In the genomic region with DNA sequence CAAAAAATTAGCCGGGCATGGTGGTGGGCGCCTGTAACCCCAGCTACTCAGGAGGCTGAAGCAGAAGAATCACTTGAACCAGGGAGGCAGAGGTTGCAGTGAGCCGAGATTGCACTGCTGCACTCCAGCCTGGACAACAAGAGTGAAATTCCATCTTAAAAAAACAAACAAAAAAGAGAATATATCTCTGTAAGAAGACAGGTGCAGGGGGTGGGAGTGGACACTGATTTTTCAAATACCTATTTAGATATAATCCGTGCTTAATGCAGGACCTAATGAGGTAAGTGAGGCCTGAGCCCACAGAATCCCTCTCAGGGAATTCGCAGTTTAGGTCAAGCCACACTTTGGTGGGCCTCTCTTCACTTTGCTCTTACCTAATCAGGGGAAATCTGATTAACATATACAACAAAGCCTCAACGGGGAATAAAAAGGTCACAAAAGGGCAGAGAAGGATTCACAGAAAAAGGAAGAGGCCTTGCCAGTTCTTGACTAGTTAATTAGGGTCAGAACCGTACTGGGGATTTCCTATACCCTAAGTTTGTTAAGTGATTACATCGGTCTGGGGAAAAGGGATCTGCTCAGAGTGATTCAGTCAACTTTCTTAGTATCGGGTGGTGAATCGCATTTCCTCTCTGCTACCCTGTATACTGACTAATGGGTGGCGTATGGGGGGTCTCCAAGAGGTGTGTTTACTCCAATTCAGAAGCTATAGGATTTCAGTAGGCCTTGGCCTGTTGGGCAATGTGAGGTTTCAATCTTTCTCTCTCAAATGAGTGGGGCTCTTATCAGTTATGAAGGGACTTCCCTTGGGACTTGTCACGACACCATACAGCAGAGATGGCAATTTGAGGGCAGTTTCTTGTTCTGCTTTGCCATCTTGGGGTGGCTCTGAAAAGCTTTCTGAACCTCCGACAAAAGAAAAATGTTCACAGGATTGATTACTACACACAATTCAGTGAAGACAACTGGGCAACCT, we compare ENCODE assay signal across 10 cellular contexts. TPM values are rescaled to one million over a fixed set of nuclear protein-coding genes. Genes with fewer than 3 reads are reported as not detected.
A peak's percentile ranks its signal among the peaks of the same experiment; 100 is the strongest.
DNase-seq lines count a peak whose midpoint lies in the region; ATAC-seq and TF ChIP-seq lines count a peak whose summit lies in the region.
"Had no signal": no experiment of that assay in that cellular context is flagged by ENCODE, and none has a peak within 500 bp of the region (broad histone marks: within the 10 kb centered on the region; RNA-seq: fewer than 3 reads in every experiment).

No MANE protein-coding gene starts in this region.

- peak overlapping the region; percentile 1 for H2AK5ac ChIP-seq in mesenchymal stem cell (ENCODE audit: low read length, severe bottlenecking)

- H3K4me3 ChIP-seq in cardiac muscle cell: no peak overlapping the region
- H3K4me3 ChIP-seq in SU-DHL-6 (ENCODE audit: insufficient read depth, low read length, poor library complexity, severe bottlenecking): no peak overlapping the region
- peak overlapping the region; percentile 82 for H3K4me3 ChIP-seq in adipocyte (ENCODE audit: low read length)
- peak overlapping the region in 1 of 2 experiments; percentile 86 for H3K4me3 ChIP-seq in mesenchymal stem cell (ENCODE audit: insufficient read depth in 1 of 2, low read depth in 1 of 2, low read length in 2 of 2)

- peak overlapping the region in 1 of 2 experiments; percentile 10 for H2BK12ac ChIP-seq in mesenchymal stem cell (ENCODE audit: low read length in 2 of 2)

- no peaks in the 10 kb centered on the region for H3K9me2 ChIP-seq in SU-DHL-6 (replicated peaks; ENCODE audit: insufficient read depth, low read length)

- no peak overlapping the region for H3K23ac ChIP-seq in mesenchymal stem cell (ENCODE audit: low read length in 2 of 2)

- H2BK5ac ChIP-seq in mesenchymal stem cell (ENCODE audit: low read depth, low read length, poor library complexity, severe bottlenecking): no peak overlapping the region

- H3K79me2 ChIP-seq in SU-DHL-6 (ENCODE audit: insufficient read depth, low read length): peaks cover 22% of the 10 kb centered on the region

- intact Hi-C loops in Right ventricle myocardium inferior (cut with DNase I): loop anchor here (2.0 to 5.0 kb wide), 2 partner anchors 67 to 167 kb away; no protein-coding TSS in a partner anchor

- H3K27me3 Mint-ChIP-seq in stimulated activated naive CD8-positive, alpha-beta T cell treated with anti-CD3 and anti-CD28 coated beads, Interleukin-15, Interleukin-2, amounts not matched to agents 100 ng/mL and 50 ng/mL, for 24 hours: no peaks in the 10 kb centered on the region

- no peaks in the 10 kb centered on the region for H4K20me1 ChIP-seq in SU-DHL-6 (ENCODE audit: low read depth, low read length)

- peak in 1 of 2 donors; percentile 16 for DNase-seq in cardiac muscle cell (ENCODE audit: low read depth in 1 of 2, low spot score in 1 of 2)
- DNase-seq in Right ventricle myocardium inferior (ENCODE audit: missing footprints): no peak
- DNase-seq in adipocyte (ENCODE audit: low read depth): peak; percentile 51
- peak; percentile 81 for DNase-seq in mesenchymal stem cell
- no peak for DNase-seq in NCI-H1105 (lab: John Stamatoyannopoulos, UW)

- H2AFZ ChIP-seq in SU-DHL-6 (ENCODE audit: low read depth, low read length, severe bottlenecking) (peak overlapping the region; percentile 50), mesenchymal stem cell (ENCODE audit: low read depth, low read length) (no peak overlapping the region)

- H3F3A ChIP-seq in SU-DHL-6 (ENCODE audit: insufficient read depth): no peaks in the 10 kb centered on the region; the same call in 1 of the 2 replicates

- no peak overlapping the region for H2BK120ac ChIP-seq in mesenchymal stem cell (ENCODE audit: low read depth, low read length)

- H3K27ac ChIP-seq in cardiac muscle cell (peak overlapping the region; percentile 97), SU-DHL-6 (ENCODE audit: low read depth, low read length) (no peak overlapping the region), mesenchymal stem cell (ENCODE audit: low read length, poor library complexity, severe bottlenecking) (peak overlapping the region; percentile 28)
- H3K27ac ChIP-seq: C4-2B had no signal

- H2BK15ac ChIP-seq in mesenchymal stem cell (ENCODE audit: low read depth, poor library complexity, severe bottlenecking): no peak overlapping the region

- no peak overlapping the region for H4K91ac ChIP-seq in mesenchymal stem cell (ENCODE audit: low read length)

- H3K4me2 ChIP-seq in SU-DHL-6 (ENCODE audit: low read depth, low read length, poor library complexity, severe bottlenecking) (no peak overlapping the region), mesenchymal stem cell (ENCODE audit: low read length, poor library complexity, severe bottlenecking) (no peak overlapping the region)

- TF ChIP-seq CTCF in cardiac muscle cell (IDR thresholded peaks at IDR 0.05; ENCODE audit: low read depth, low read length) (no peak), SU-DHL-6 (IDR thresholded peaks at IDR 0.05; ENCODE audit: insufficient read depth, low read length, poor library complexity, severe bottlenecking) (no peak)

- peaks cover 25% of the 10 kb centered on the region for H3K4me1 ChIP-seq in cardiac muscle cell (ENCODE audit: low read depth)
- peaks cover 26% of the 10 kb centered on the region for H3K4me1 ChIP-seq in adipocyte (ENCODE audit: control insufficient read depth, insufficient read depth, low read length)
- H3K4me1 ChIP-seq in mesenchymal stem cell (ENCODE audit: control insufficient read depth, insufficient read depth, low read depth, low read length): peaks cover 4% of the 10 kb centered on the region

- H3K79me1 ChIP-seq in mesenchymal stem cell (replicated peaks; ENCODE audit: low read length, poor library complexity, severe bottlenecking): peaks cover 1% of the 10 kb centered on the region

- H3K27ac Mint-ChIP-seq in stimulated activated naive CD8-positive, alpha-beta T cell treated with anti-CD3 and anti-CD28 coated beads, Interleukin-15, Interleukin-2, amounts not matched to agents 100 ng/mL and 50 ng/mL, for 24 hours: peak overlapping the region; percentile 99

- peaks cover 21% of the 10 kb centered on the region for H3K36me3 Mint-ChIP-seq in stimulated activated naive CD8-positive, alpha-beta T cell treated with anti-CD3 and anti-CD28 coated beads, Interleukin-15, Interleukin-2, amounts not matched to agents 100 ng/mL and 50 ng/mL, for 24 hours (ENCODE audit: low read depth)

- H3K14ac ChIP-seq in mesenchymal stem cell (ENCODE audit: low read length in 2 of 2): no peak overlapping the region

- peak overlapping the region in 1 of 2 experiments; percentile 18 for H3K18ac ChIP-seq in mesenchymal stem cell (ENCODE audit: low read depth in 1 of 2, low read length in 2 of 2)

- peak overlapping the region in 1 of 2 experiments; percentile 88 for H3K4ac ChIP-seq in mesenchymal stem cell (ENCODE audit: low read depth in 1 of 2, low read length in 2 of 2)

- no peak overlapping the region for H3K9ac ChIP-seq in SU-DHL-6 (ENCODE audit: low read length)
- H3K9ac ChIP-seq in adipocyte (ENCODE audit: low read length): no peak overlapping the region
- peak overlapping the region; percentile 96 for H3K9ac ChIP-seq in mesenchymal stem cell (ENCODE audit: low read length)

- H3K4me1 Mint-ChIP-seq in stimulated activated naive CD8-positive, alpha-beta T cell treated with anti-CD3 and anti-CD28 coated beads, Interleukin-15, Interleukin-2, amounts not matched to agents 100 ng/mL and 50 ng/mL, for 24 hours (ENCODE audit: low read depth): peaks cover 56% of the 10 kb centered on the region

- H3K36me3 ChIP-seq in cardiac muscle cell (peaks cover 4% of the 10 kb centered on the region), SU-DHL-6 (ENCODE audit: low read length) (no peaks in the 10 kb centered on the region), adipocyte (ENCODE audit: control insufficient read depth, insufficient read depth, low read length, severe bottlenecking) (peaks cover 3% of the 10 kb centered on the region), mesenchymal stem cell (ENCODE audit: control insufficient read depth in 1 of 2, insufficient read depth in 2 of 2, low read depth in 1 of 2, low read length in 2 of 2) (peaks cover 0 to 6% of the 10 kb centered on the region in 2 experiments)
- H3K36me3 ChIP-seq: neutrophil had no signal

- H3K9me3 ChIP-seq in cardiac muscle cell (ENCODE audit: low read depth) (no peaks in the 10 kb centered on the region), SU-DHL-6 (ENCODE audit: insufficient read depth, low read length) (no peaks in the 10 kb centered on the region), adipocyte (ENCODE audit: control insufficient read depth, low read length) (no peaks in the 10 kb centered on the region), mesenchymal stem cell (ENCODE audit: control insufficient read depth, low read length) (no peaks in the 10 kb centered on the region)
- H3K9me3 ChIP-seq: neutrophil had no signal

- H3K4me3 Mint-ChIP-seq in stimulated activated naive CD8-positive, alpha-beta T cell treated with anti-CD3 and anti-CD28 coated beads, Interleukin-15, Interleukin-2, amounts not matched to agents 100 ng/mL and 50 ng/mL, for 24 hours: peak overlapping the region; percentile 91

- ATAC-seq in Right ventricle myocardium inferior: no peak
- peak; percentile 63 for ATAC-seq in HG03378 (IDR thresholded peaks at IDR 0.05; ENCODE audit: unreplicated experiment)

- no peaks in the 10 kb centered on the region for H3K27me3 ChIP-seq in cardiac muscle cell
- H3K27me3 ChIP-seq in SU-DHL-6 (ENCODE audit: low read length): no peaks in the 10 kb centered on the region
- H3K27me3 ChIP-seq in adipocyte (replicated peaks; ENCODE audit: control insufficient read depth, insufficient read depth, low read length): no peaks in the 10 kb centered on the region
- no peaks in the 10 kb centered on the region for H3K27me3 ChIP-seq in mesenchymal stem cell (ENCODE audit: control insufficient read depth in 1 of 2, insufficient read depth in 1 of 2, low read length in 2 of 2)
- H3K27me3 ChIP-seq: neutrophil had no signal

- no peaks in the 10 kb centered on the region for H3K9me3 Mint-ChIP-seq in stimulated activated naive CD8-positive, alpha-beta T cell treated with anti-CD3 and anti-CD28 coated beads, Interleukin-15, Interleukin-2, amounts not matched to agents 100 ng/mL and 50 ng/mL, for 24 hours

- WGBS in mesenchymal stem cell: 34% methylated on average over 12 of the region's 13 CpGs

- H4K8ac ChIP-seq in mesenchymal stem cell (ENCODE audit: low read length): no peak overlapping the region

RNA-seq across cellular contexts. Expression of a gene that starts 1.9 kb away (rescaled TPM):
- total RNA-seq in cardiac muscle cell: 10.6 and 15.9 TPM in 2 replicates
- 6.2 and 8.9 TPM in 2 replicates for polyA plus RNA-seq in cardiac muscle cell
- 16.2 TPM for total RNA-seq in Right ventricle myocardium inferior
- 30.9 TPM for polyA plus RNA-seq in mesenchymal stem cell (2013, experiment 1 of 2)
- 25.5 TPM for polyA plus RNA-seq in mesenchymal stem cell (2013, experiment 2 of 2)

Comparison
In these comparisons a context has a peak if more than half of its experiments do, and no peak if none do; other contexts are left out.
1. DNase-seq: peak in adipocyte (single experiment) and mesenchymal stem cell (single experiment); none in Right ventricle myocardium inferior (single experiment) and NCI-H1105 (single experiment).